30 cellular contexts compared by ENCODE assay signal in genomic region chr17:60352569-60352968, GRCh38.
"Had no signal": no experiment of that assay in that cellular context is flagged by ENCODE, and none has a peak within 500 bp of the region (broad histone marks: within the 10 kb centered on the region; RNA-seq: fewer than 3 reads in every experiment).

No MANE protein-coding gene starts in this region.

- FAIRE-seq: islet of Langerhans, kidney, pancreas had no signal

- H3K36me3 Mint-ChIP-seq: immature natural killer cell; natural killer cell treated with Interleukin-12 subunit alpha and Interleukin-12 subunit beta and Interleukin-15 and Interleukin-18, amount 100 ng/mL, for 72 hours; type B pancreatic cell had no signal

- H3K27ac Mint-ChIP-seq: immature natural killer cell; naive B cell; natural killer cell treated with Interleukin-12 subunit alpha and Interleukin-12 subunit beta and Interleukin-15 and Interleukin-18, amount 100 ng/mL, for 72 hours; stimulated activated naive CD8-positive, alpha-beta T cell treated with anti-CD3 and anti-CD28 coated beads, Interleukin-15, Interleukin-2, amounts not matched to agents 100 ng/mL and 50 ng/mL, for 24 hours; type B pancreatic cell had no signal

- H3K27me3 Mint-ChIP-seq: naive B cell; natural killer cell treated with Interleukin-12 subunit alpha and Interleukin-12 subunit beta and Interleukin-15 and Interleukin-18, amount 100 ng/mL, for 72 hours; stimulated activated naive CD8-positive, alpha-beta T cell treated with anti-CD3 and anti-CD28 coated beads, Interleukin-15, Interleukin-2, amounts not matched to agents 100 ng/mL and 50 ng/mL, for 24 hours; type B pancreatic cell had no signal

- H3K36me3 ChIP-seq: left lung, lower lobe of right lung, pancreas, prostate gland, suprapubic skin, thoracic aorta, tibial artery, uterus had no signal

- H3K4me3 ChIP-seq: left lung, lower lobe of right lung, pancreas, prostate gland, skin epidermis, suprapubic skin, thoracic aorta, tibial artery, uterus had no signal

- H3K9me3 ChIP-seq: left lung, lower lobe of right lung, pancreas, prostate gland, suprapubic skin, thoracic aorta, tibial artery, uterus had no signal

- H3K27me3 ChIP-seq: left lung, pancreas, suprapubic skin, tibial artery, uterus had no signal

- ATAC-seq: left colon; left lung; lower lobe of right lung; natural killer cell treated with Interleukin-12 subunit alpha and Interleukin-12 subunit beta and Interleukin-15 and Interleukin-18, amount 100 ng/mL, for 72 hours; pancreas; right cardiac atrium; sciatic nerve had no signal

- H3K27ac ChIP-seq: left lung, lower lobe of right lung, pancreas, prostate gland, skin epidermis, suprapubic skin, thoracic aorta, tibial artery, uterus had no signal

- H3K4me3 Mint-ChIP-seq: immature natural killer cell; naive B cell; natural killer cell treated with Interleukin-12 subunit alpha and Interleukin-12 subunit beta and Interleukin-15 and Interleukin-18, amount 100 ng/mL, for 72 hours; stimulated activated naive CD8-positive, alpha-beta T cell treated with anti-CD3 and anti-CD28 coated beads, Interleukin-15, Interleukin-2, amounts not matched to agents 100 ng/mL and 50 ng/mL, for 24 hours; type B pancreatic cell had no signal

- H3K4me1 ChIP-seq: uterus had no signal

- DNase-seq: hypothalamus; immature natural killer cell; kidney; left colon; left lung; lower lobe of right lung; mammary epithelial cell; mesenchymal stem cell; naive B cell; nucleus accumbens; pancreas; posterior cingulate gyrus; retina; right cardiac atrium; stimulated activated CD4-positive, alpha-beta T cell treated with anti-CD3 and anti-CD28 coated beads, Interleukin-12 subunit alpha, Interleukin-12 subunit beta, amount 100 ng/mL, for 4 hours; stimulated activated CD4-positive, alpha-beta T cell treated with anti-CD3 and anti-CD28 coated beads, Interleukin-15, amount 100 ng/mL, for 24 hours; stimulated activated CD4-positive, alpha-beta T cell treated with anti-CD3 and anti-CD28 coated beads, Interleukin-2, amount 100 ng/mL, for 24 hours; stimulated activated CD4-positive, alpha-beta T cell treated with anti-CD3 and anti-CD28 coated beads, Interleukin-4, amount 100 ng/mL, for 1 hour; stimulated activated naive CD4-positive, alpha-beta T cell; tibial artery; uterus had no signal

- H3K9me3 Mint-ChIP-seq: immature natural killer cell; natural killer cell treated with Interleukin-12 subunit alpha and Interleukin-12 subunit beta and Interleukin-15 and Interleukin-18, amount 100 ng/mL, for 72 hours; type B pancreatic cell had no signal
